Comparison of ENCODE assay signal across 1 cellular context in the genomic region with DNA sequence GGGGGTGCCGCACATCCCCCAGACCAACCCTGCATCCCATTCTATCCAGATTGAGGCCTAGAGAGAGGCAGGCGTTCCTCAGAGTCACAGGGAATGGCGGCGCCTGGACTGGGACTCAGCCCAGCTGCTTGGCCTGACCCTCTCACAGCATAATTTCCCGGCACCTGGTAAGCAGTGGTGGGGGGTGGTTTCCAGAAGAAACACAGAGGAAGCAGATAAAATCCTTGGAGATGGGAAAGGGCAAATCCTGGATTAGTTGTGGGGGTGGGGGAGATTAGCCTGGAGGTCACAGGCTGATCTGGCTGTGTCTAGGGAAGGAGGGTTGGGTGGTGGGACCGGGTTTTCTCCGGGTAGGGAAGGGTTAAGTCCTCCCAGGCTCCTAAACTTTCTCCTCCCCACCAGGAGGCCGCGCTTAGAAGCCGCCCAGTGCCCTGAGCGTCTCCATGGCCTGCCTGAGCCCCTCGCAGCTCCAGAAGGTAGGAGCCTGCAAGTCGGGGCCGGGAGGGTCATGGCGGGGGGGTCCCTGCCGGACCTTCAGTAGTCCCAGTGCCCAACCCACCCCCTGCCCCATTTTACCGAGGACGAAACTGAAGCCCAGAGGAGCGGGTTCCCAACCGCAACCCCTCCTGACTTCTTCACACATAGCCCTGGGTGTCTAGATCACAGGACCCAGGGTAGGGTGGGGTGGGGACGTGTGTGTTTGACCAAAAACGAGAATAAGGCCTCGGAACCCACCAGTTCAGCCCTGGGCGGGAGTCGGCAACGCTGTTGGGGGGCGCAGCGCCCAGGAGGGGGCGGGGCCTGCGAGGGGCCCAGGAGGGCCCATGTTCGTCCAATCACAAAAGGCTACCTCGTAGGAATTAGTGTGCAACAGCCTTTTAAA.
TF ChIP-seq lines count a peak whose summit lies in the region.

No MANE protein-coding gene starts in this region.

TF ChIP-seq in HepG2, 621 proteins besides CTCF, POLR2A, EP300 and RAD21 (continued from another document and continues in another):
- TF ChIP-seq ZFP37 (CRISPR knock-in tag; IDR thresholded peaks at IDR 0.05; ENCODE audit: borderline replicate concordance) (no peak), ZNF850 (CRISPR knock-in tag; conservative IDR thresholded peaks at IDR 0.05) (no peak), ZNF660 (CRISPR knock-in tag; IDR thresholded peaks at IDR 0.05; ENCODE audit: borderline replicate concordance, low read depth) (no peak), ISL2 (CRISPR knock-in tag; IDR thresholded peaks at IDR 0.05) (0 out of 2 replicates have a peak, but pooled peaks have one; percentile 11), ZNF431 (CRISPR knock-in tag; IDR thresholded peaks at IDR 0.05; ENCODE audit: borderline replicate concordance, low read depth) (no peak), SMC3 (IDR thresholded peaks at IDR 0.05; ENCODE audit: low read length) (no peak), MTF1 (CRISPR knock-in tag; IDR thresholded peaks at IDR 0.05) (no peak), SALL1 (CRISPR knock-in tag; IDR thresholded peaks at IDR 0.05) (peak; percentile 63; the same call in 1 of the 2 replicates), NFIB (CRISPR knock-in tag; IDR thresholded peaks at IDR 0.05; ENCODE audit: borderline replicate concordance) (no peak), SRY (CRISPR knock-in tag; IDR thresholded peaks at IDR 0.05) (no peak), NCOA2 (CRISPR knock-in tag; IDR thresholded peaks at IDR 0.05) (no peak), MYC (CRISPR knock-in tag; IDR thresholded peaks at IDR 0.05; ENCODE audit: borderline replicate concordance) (0 out of 2 replicates have a peak, but pooled peaks have one; percentile 52), SRSF1 (optimal IDR thresholded peaks at IDR 0.05; ENCODE audit: low read depth, low read length) (peak; percentile 46), ZNF550 (CRISPR knock-in tag; IDR thresholded peaks at IDR 0.05; ENCODE audit: borderline replicate concordance) (no peak), HNRNPL (IDR thresholded peaks at IDR 0.05; ENCODE audit: low read depth, low read length) (0 out of 2 replicates have a peak, but pooled peaks have one; percentile 29), MAFG (CRISPR knock-in tag; IDR thresholded peaks at IDR 0.05) (no peak), ARNT2 (CRISPR knock-in tag; IDR thresholded peaks at IDR 0.05; ENCODE audit: low read depth) (peak; percentile 14; the same call in 1 of the 2 replicates), ZNF724P (CRISPR knock-in tag; IDR thresholded peaks at IDR 0.05; ENCODE audit: borderline replicate concordance) (no peak), ZNF775 (CRISPR knock-in tag; IDR thresholded peaks at IDR 0.05; ENCODE audit: borderline replicate concordance) (no peak), CBX5 (CRISPR knock-in tag; IDR thresholded peaks at IDR 0.05; ENCODE audit: borderline replicate concordance) (no peak), YEATS4 (CRISPR knock-in tag; IDR thresholded peaks at IDR 0.05; ENCODE audit: borderline replicate concordance) (peak; percentile 65; the same call in 1 of the 2 replicates), ZNF530 (CRISPR knock-in tag; IDR thresholded peaks at IDR 0.05; ENCODE audit: low read depth) (no peak), ZNF780A (CRISPR knock-in tag; IDR thresholded peaks at IDR 0.05) (no peak), GABPB1 (CRISPR knock-in tag; IDR thresholded peaks at IDR 0.05) (peak; percentile 32; the same call in 1 of the 2 replicates), HOXA5 (CRISPR knock-in tag; IDR thresholded peaks at IDR 0.05) (peak; percentile 60), KLF16 (CRISPR knock-in tag; IDR thresholded peaks at IDR 0.05) (0 out of 4 replicates have a peak, but pooled peaks of 1 of the 2 experiments have one; percentile 11), NFATC3 (CRISPR knock-in tag; IDR thresholded peaks at IDR 0.05) (no peak), RARG (CRISPR knock-in tag; IDR thresholded peaks at IDR 0.05; ENCODE audit: low read depth) (no peak), ZNF10 (CRISPR knock-in tag; IDR thresholded peaks at IDR 0.05; ENCODE audit: borderline replicate concordance, low read depth) (no peak), ZNF292 (CRISPR knock-in tag; IDR thresholded peaks at IDR 0.05; ENCODE audit: borderline replicate concordance, low read depth) (no peak), ZNF607 (CRISPR knock-in tag; IDR thresholded peaks at IDR 0.05; ENCODE audit: borderline replicate concordance) (no peak), ZNF253 (CRISPR knock-in tag; IDR thresholded peaks at IDR 0.05; ENCODE audit: borderline replicate concordance) (no peak), KMT2B (CRISPR knock-in tag; IDR thresholded peaks at IDR 0.05) (0 out of 2 replicates have a peak, but pooled peaks have one; percentile 25), MBD4 (IDR thresholded peaks at IDR 0.05; ENCODE audit: borderline replicate concordance, low read length) (no peak), ZMYM4 (CRISPR knock-in tag; IDR thresholded peaks at IDR 0.05) (no peak; the same call in 1 of the 2 replicates)
- TF ChIP-seq, protein P1, sequence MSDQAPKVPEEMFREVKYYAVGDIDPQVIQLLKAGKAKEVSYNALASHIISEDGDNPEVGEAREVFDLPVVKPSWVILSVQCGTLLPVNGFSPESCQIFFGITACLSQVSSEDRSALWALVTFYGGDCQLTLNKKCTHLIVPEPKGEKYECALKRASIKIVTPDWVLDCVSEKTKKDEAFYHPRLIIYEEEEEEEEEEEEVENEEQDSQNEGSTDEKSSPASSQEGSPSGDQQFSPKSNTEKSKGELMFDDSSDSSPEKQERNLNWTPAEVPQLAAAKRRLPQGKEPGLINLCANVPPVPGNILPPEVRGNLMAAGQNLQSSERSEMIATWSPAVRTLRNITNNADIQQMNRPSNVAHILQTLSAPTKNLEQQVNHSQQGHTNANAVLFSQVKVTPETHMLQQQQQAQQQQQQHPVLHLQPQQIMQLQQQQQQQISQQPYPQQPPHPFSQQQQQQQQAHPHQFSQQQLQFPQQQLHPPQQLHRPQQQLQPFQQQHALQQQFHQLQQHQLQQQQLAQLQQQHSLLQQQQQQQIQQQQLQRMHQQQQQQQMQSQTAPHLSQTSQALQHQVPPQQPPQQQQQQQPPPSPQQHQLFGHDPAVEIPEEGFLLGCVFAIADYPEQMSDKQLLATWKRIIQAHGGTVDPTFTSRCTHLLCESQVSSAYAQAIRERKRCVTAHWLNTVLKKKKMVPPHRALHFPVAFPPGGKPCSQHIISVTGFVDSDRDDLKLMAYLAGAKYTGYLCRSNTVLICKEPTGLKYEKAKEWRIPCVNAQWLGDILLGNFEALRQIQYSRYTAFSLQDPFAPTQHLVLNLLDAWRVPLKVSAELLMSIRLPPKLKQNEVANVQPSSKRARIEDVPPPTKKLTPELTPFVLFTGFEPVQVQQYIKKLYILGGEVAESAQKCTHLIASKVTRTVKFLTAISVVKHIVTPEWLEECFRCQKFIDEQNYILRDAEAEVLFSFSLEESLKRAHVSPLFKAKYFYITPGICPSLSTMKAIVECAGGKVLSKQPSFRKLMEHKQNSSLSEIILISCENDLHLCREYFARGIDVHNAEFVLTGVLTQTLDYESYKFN (CRISPR knock-in tag; conservative IDR thresholded peaks at IDR 0.05), result peak; percentile 45; the same call in 1 of the 2 replicates
- TF ChIP-seq, protein P2, sequence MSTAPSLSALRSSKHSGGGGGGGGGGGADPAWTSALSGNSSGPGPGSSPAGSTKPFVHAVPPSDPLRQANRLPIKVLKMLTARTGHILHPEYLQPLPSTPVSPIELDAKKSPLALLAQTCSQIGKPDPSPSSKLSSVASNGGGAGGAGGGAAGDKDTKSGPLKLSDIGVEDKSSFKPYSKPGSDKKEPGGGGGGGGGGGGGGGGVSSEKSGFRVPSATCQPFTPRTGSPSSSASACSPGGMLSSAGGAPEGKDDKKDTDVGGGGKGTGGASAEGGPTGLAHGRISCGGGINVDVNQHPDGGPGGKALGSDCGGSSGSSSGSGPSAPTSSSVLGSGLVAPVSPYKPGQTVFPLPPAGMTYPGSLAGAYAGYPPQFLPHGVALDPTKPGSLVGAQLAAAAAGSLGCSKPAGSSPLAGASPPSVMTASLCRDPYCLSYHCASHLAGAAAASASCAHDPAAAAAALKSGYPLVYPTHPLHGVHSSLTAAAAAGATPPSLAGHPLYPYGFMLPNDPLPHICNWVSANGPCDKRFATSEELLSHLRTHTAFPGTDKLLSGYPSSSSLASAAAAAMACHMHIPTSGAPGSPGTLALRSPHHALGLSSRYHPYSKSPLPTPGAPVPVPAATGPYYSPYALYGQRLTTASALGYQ (CRISPR knock-in tag; IDR thresholded peaks at IDR 0.05), result 0 out of 2 replicates have a peak, but pooled peaks have one; percentile 26
- TF ChIP-seq, protein P3, sequence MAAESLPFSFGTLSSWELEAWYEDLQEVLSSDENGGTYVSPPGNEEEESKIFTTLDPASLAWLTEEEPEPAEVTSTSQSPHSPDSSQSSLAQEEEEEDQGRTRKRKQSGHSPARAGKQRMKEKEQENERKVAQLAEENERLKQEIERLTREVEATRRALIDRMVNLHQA (CRISPR knock-in tag; IDR thresholded peaks at IDR 0.05), result no peak
- TF ChIP-seq, protein P4, sequence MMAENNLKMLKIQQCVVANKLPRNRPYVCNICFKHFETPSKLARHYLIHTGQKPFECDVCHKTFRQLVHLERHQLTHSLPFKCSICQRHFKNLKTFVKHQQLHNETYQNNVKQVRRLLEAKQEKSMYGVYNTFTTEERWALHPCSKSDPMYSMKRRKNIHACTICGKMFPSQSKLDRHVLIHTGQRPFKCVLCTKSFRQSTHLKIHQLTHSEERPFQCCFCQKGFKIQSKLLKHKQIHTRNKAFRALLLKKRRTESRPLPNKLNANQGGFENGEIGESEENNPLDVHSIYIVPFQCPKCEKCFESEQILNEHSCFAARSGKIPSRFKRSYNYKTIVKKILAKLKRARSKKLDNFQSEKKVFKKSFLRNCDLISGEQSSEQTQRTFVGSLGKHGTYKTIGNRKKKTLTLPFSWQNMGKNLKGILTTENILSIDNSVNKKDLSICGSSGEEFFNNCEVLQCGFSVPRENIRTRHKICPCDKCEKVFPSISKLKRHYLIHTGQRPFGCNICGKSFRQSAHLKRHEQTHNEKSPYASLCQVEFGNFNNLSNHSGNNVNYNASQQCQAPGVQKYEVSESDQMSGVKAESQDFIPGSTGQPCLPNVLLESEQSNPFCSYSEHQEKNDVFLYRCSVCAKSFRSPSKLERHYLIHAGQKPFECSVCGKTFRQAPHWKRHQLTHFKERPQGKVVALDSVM (CRISPR knock-in tag; IDR thresholded peaks at IDR 0.05), result no peak
- TF ChIP-seq, protein P5, sequence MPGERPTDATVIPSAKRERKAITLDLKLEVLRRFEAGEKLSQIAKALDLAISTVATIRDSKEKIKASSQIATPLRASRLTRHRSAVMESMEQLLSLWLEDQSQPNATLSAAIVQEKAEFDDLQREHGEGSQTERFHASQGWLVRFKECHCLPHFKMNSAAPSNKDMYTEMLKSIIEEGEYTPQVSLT (CRISPR knock-in tag; IDR thresholded peaks at IDR 0.05; ENCODE audit: borderline replicate concordance, low read depth), result no peak
- TF ChIP-seq, protein P6, sequence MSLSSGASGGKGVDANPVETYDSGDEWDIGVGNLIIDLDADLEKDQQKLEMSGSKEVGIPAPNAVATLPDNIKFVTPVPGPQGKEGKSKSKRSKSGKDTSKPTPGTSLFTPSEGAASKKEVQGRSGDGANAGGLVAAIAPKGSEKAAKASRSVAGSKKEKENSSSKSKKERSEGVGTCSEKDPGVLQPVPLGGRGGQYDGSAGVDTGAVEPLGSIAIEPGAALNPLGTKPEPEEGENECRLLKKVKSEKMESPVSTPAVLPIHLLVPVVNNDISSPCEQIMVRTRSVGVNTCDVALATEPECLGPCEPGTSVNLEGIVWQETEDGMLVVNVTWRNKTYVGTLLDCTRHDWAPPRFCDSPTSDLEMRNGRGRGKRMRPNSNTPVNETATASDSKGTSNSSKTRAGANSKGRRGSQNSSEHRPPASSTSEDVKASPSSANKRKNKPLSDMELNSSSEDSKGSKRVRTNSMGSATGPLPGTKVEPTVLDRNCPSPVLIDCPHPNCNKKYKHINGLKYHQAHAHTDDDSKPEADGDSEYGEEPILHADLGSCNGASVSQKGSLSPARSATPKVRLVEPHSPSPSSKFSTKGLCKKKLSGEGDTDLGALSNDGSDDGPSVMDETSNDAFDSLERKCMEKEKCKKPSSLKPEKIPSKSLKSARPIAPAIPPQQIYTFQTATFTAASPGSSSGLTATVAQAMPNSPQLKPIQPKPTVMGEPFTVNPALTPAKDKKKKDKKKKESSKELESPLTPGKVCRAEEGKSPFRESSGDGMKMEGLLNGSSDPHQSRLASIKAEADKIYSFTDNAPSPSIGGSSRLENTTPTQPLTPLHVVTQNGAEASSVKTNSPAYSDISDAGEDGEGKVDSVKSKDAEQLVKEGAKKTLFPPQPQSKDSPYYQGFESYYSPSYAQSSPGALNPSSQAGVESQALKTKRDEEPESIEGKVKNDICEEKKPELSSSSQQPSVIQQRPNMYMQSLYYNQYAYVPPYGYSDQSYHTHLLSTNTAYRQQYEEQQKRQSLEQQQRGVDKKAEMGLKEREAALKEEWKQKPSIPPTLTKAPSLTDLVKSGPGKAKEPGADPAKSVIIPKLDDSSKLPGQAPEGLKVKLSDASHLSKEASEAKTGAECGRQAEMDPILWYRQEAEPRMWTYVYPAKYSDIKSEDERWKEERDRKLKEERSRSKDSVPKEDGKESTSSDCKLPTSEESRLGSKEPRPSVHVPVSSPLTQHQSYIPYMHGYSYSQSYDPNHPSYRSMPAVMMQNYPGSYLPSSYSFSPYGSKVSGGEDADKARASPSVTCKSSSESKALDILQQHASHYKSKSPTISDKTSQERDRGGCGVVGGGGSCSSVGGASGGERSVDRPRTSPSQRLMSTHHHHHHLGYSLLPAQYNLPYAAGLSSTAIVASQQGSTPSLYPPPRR (CRISPR knock-in tag; IDR thresholded peaks at IDR 0.05; ENCODE audit: borderline replicate concordance), result no peak
- TF ChIP-seq, protein P7, sequence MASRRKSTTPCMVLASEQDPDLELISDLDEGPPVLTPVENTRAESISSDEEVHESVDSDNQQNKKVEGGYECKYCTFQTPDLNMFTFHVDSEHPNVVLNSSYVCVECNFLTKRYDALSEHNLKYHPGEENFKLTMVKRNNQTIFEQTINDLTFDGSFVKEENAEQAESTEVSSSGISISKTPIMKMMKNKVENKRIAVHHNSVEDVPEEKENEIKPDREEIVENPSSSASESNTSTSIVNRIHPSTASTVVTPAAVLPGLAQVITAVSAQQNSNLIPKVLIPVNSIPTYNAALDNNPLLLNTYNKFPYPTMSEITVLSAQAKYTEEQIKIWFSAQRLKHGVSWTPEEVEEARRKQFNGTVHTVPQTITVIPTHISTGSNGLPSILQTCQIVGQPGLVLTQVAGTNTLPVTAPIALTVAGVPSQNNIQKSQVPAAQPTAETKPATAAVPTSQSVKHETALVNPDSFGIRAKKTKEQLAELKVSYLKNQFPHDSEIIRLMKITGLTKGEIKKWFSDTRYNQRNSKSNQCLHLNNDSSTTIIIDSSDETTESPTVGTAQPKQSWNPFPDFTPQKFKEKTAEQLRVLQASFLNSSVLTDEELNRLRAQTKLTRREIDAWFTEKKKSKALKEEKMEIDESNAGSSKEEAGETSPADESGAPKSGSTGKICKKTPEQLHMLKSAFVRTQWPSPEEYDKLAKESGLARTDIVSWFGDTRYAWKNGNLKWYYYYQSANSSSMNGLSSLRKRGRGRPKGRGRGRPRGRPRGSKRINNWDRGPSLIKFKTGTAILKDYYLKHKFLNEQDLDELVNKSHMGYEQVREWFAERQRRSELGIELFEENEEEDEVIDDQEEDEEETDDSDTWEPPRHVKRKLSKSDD (CRISPR knock-in tag; IDR thresholded peaks at IDR 0.05; ENCODE audit: low read depth), result no peak
- TF ChIP-seq, protein P8, sequence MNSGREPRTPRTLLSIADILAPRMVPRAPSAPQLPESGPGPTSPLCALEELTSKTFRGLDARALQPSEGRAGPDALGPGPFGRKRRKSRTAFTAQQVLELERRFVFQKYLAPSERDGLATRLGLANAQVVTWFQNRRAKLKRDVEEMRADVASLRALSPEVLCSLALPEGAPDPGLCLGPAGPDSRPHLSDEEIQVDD (CRISPR knock-in tag; IDR thresholded peaks at IDR 0.05; ENCODE audit: borderline replicate concordance), result no peak
- TF ChIP-seq, protein P9, sequence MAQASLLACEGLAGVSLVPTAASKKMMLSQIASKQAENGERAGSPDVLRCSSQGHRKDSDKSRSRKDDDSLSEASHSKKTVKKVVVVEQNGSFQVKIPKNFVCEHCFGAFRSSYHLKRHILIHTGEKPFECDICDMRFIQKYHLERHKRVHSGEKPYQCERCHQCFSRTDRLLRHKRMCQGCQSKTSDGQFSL (CRISPR knock-in tag; IDR thresholded peaks at IDR 0.05), result no peak
